In the genomic region with DNA sequence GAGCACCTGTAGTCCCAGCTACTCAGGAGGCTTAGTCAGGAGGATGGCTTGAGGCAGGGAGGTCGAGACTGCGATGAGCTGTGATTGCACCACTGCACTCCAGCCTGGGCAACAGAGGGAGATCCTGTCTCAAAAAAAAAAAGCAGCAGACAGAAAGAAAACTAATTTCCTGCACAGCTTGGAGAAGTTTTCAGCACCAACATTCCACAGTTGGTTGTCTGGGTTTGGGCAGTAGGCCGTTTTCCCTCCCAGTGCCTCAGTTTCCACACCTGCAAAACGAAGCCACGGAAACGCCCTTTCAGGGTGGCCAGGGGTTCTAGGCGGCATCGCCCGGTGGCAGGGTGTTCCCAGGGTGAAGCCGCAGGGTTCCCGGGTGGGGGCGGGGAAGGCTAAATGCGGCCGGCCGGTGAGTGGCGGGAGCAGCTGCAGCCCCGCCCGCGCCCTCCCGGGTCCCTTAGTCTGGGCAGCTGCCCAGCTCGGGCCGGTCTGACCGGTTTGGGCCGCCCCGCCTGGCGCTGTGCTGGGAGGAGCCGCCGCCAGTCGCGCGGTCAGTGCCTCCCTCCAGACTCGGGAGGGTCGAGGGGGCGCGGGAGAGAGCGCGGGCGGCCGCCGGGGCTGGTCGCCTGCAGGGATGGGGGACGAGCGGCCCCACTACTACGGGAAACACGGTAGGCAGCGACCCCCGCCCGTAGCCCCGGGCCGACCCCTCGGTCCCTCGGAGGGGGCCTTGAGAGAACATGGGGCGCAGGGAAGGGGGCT, we compare ENCODE assay signal across 1 cellular context.
A peak's percentile ranks its signal among the peaks of the same experiment; 100 is the strongest.
TF ChIP-seq lines count a peak whose summit lies in the region.

Gene SLC44A2 (plus strand): TSS at position 551 of the 759 bp plus-strand sequence. CDS start 81 bp downstream, at position 632.

TF ChIP-seq in HepG2, 621 proteins besides CTCF, POLR2A, EP300 and RAD21 (continued from another document and continues in another):
- TF ChIP-seq SAP130 (CRISPR knock-in tag; IDR thresholded peaks at IDR 0.05; ENCODE audit: low read depth) (no peak), ZBTB44 (CRISPR knock-in tag; IDR thresholded peaks at IDR 0.05) (no peak), ESRRA (CRISPR knock-in tag; IDR thresholded peaks at IDR 0.05; ENCODE audit: low read depth) (no peak), IKZF4 (CRISPR knock-in tag; IDR thresholded peaks at IDR 0.05; ENCODE audit: borderline replicate concordance, low read depth, not compliant biosample characterization) (no peak), HNRNPK (IDR thresholded peaks at IDR 0.05; ENCODE audit: low read depth, low read length, poor library complexity, severe bottlenecking) (peak; percentile 11), ZNF17 (CRISPR knock-in tag; IDR thresholded peaks at IDR 0.05) (no peak), CBFB (CRISPR knock-in tag; IDR thresholded peaks at IDR 0.05) (0 out of 2 replicates have a peak, but pooled peaks have one; percentile 34), TFDP2 (CRISPR knock-in tag; IDR thresholded peaks at IDR 0.05) (0 out of 2 replicates have a peak, but pooled peaks have one; percentile 21), ZNF770 (CRISPR knock-in tag; IDR thresholded peaks at IDR 0.05) (peak; percentile 87), ZKSCAN5 (CRISPR knock-in tag; IDR thresholded peaks at IDR 0.05) (no peak), GZF1 (CRISPR knock-in tag; IDR thresholded peaks at IDR 0.05) (peak; percentile 65; the same call in 1 of the 2 replicates), TBX2 (CRISPR knock-in tag; IDR thresholded peaks at IDR 0.05; ENCODE audit: borderline replicate concordance) (0 out of 2 replicates have a peak, but pooled peaks have one; percentile 26), ZNF121 (CRISPR knock-in tag; IDR thresholded peaks at IDR 0.05) (peak; percentile 83), ZNF3 (CRISPR knock-in tag; IDR thresholded peaks at IDR 0.05) (peak; percentile 65; the same call in 1 of the 2 replicates), ZBTB42 (CRISPR knock-in tag; IDR thresholded peaks at IDR 0.05) (0 out of 2 replicates have a peak, but pooled peaks have one; percentile 21), ETV6 (CRISPR knock-in tag; conservative IDR thresholded peaks at IDR 0.05) (no peak), HCFC1 (IDR thresholded peaks at IDR 0.05; ENCODE audit: low read depth, low read length) (no peak), ZNF343 (CRISPR knock-in tag; IDR thresholded peaks at IDR 0.05) (no peak), GLMP (CRISPR knock-in tag; IDR thresholded peaks at IDR 0.05; ENCODE audit: borderline replicate concordance) (no peak)
- TF ChIP-seq, protein P1, sequence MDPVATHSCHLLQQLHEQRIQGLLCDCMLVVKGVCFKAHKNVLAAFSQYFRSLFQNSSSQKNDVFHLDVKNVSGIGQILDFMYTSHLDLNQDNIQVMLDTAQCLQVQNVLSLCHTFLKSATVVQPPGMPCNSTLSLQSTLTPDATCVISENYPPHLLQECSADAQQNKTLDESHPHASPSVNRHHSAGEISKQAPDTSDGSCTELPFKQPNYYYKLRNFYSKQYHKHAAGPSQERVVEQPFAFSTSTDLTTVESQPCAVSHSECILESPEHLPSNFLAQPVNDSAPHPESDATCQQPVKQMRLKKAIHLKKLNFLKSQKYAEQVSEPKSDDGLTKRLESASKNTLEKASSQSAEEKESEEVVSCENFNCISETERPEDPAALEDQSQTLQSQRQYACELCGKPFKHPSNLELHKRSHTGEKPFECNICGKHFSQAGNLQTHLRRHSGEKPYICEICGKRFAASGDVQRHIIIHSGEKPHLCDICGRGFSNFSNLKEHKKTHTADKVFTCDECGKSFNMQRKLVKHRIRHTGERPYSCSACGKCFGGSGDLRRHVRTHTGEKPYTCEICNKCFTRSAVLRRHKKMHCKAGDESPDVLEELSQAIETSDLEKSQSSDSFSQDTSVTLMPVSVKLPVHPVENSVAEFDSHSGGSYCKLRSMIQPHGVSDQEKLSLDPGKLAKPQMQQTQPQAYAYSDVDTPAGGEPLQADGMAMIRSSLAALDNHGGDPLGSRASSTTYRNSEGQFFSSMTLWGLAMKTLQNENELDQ (CRISPR knock-in tag; IDR thresholded peaks at IDR 0.05; ENCODE audit: borderline replicate concordance), result no peak
- TF ChIP-seq, protein P2, sequence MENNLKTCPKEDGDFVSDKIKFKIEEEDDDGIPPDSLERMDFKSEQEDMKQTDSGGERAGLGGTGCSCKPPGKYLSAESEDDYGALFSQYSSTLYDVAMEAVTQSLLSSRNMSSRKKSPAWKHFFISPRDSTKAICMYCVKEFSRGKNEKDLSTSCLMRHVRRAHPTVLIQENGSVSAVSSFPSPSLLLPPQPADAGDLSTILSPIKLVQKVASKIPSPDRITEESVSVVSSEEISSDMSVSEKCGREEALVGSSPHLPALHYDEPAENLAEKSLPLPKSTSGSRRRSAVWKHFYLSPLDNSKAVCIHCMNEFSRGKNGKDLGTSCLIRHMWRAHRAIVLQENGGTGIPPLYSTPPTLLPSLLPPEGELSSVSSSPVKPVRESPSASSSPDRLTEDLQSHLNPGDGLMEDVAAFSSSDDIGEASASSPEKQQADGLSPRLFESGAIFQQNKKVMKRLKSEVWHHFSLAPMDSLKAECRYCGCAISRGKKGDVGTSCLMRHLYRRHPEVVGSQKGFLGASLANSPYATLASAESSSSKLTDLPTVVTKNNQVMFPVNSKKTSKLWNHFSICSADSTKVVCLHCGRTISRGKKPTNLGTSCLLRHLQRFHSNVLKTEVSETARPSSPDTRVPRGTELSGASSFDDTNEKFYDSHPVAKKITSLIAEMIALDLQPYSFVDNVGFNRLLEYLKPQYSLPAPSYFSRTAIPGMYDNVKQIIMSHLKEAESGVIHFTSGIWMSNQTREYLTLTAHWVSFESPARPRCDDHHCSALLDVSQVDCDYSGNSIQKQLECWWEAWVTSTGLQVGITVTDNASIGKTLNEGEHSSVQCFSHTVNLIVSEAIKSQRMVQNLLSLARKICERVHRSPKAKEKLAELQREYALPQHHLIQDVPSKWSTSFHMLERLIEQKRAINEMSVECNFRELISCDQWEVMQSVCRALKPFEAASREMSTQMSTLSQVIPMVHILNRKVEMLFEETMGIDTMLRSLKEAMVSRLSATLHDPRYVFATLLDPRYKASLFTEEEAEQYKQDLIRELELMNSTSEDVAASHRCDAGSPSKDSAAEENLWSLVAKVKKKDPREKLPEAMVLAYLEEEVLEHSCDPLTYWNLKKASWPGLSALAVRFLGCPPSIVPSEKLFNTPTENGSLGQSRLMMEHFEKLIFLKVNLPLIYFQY (CRISPR knock-in tag; IDR thresholded peaks at IDR 0.05; ENCODE audit: borderline replicate concordance), result 0 out of 2 replicates have a peak, but pooled peaks have one; percentile 47
- TF ChIP-seq, protein P3, sequence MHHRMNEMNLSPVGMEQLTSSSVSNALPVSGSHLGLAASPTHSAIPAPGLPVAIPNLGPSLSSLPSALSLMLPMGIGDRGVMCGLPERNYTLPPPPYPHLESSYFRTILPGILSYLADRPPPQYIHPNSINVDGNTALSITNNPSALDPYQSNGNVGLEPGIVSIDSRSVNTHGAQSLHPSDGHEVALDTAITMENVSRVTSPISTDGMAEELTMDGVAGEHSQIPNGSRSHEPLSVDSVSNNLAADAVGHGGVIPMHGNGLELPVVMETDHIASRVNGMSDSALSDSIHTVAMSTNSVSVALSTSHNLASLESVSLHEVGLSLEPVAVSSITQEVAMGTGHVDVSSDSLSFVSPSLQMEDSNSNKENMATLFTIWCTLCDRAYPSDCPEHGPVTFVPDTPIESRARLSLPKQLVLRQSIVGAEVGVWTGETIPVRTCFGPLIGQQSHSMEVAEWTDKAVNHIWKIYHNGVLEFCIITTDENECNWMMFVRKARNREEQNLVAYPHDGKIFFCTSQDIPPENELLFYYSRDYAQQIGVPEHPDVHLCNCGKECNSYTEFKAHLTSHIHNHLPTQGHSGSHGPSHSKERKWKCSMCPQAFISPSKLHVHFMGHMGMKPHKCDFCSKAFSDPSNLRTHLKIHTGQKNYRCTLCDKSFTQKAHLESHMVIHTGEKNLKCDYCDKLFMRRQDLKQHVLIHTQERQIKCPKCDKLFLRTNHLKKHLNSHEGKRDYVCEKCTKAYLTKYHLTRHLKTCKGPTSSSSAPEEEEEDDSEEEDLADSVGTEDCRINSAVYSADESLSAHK (CRISPR knock-in tag; IDR thresholded peaks at IDR 0.05; ENCODE audit: borderline replicate concordance), result no peak
- TF ChIP-seq, protein P4, sequence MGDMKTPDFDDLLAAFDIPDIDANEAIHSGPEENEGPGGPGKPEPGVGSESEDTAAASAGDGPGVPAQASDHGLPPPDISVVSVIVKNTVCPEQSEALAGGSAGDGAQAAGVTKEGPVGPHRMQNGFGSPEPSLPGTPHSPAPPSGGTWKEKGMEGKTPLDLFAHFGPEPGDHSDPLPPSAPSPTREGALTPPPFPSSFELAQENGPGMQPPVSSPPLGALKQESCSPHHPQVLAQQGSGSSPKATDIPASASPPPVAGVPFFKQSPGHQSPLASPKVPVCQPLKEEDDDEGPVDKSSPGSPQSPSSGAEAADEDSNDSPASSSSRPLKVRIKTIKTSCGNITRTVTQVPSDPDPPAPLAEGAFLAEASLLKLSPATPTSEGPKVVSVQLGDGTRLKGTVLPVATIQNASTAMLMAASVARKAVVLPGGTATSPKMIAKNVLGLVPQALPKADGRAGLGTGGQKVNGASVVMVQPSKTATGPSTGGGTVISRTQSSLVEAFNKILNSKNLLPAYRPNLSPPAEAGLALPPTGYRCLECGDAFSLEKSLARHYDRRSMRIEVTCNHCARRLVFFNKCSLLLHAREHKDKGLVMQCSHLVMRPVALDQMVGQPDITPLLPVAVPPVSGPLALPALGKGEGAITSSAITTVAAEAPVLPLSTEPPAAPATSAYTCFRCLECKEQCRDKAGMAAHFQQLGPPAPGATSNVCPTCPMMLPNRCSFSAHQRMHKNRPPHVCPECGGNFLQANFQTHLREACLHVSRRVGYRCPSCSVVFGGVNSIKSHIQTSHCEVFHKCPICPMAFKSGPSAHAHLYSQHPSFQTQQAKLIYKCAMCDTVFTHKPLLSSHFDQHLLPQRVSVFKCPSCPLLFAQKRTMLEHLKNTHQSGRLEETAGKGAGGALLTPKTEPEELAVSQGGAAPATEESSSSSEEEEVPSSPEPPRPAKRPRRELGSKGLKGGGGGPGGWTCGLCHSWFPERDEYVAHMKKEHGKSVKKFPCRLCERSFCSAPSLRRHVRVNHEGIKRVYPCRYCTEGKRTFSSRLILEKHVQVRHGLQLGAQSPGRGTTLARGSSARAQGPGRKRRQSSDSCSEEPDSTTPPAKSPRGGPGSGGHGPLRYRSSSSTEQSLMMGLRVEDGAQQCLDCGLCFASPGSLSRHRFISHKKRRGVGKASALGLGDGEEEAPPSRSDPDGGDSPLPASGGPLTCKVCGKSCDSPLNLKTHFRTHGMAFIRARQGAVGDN (CRISPR knock-in tag; IDR thresholded peaks at IDR 0.05), result peak; percentile 24; the same call in 1 of the 2 replicates
- TF ChIP-seq, protein P5, sequence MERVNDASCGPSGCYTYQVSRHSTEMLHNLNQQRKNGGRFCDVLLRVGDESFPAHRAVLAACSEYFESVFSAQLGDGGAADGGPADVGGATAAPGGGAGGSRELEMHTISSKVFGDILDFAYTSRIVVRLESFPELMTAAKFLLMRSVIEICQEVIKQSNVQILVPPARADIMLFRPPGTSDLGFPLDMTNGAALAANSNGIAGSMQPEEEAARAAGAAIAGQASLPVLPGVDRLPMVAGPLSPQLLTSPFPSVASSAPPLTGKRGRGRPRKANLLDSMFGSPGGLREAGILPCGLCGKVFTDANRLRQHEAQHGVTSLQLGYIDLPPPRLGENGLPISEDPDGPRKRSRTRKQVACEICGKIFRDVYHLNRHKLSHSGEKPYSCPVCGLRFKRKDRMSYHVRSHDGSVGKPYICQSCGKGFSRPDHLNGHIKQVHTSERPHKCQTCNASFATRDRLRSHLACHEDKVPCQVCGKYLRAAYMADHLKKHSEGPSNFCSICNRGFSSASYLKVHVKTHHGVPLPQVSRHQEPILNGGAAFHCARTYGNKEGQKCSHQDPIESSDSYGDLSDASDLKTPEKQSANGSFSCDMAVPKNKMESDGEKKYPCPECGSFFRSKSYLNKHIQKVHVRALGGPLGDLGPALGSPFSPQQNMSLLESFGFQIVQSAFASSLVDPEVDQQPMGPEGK (CRISPR knock-in tag; IDR thresholded peaks at IDR 0.05), result peak; percentile 27; the same call in 1 of the 2 replicates
